Comparison of ENCODE assay signal across 25 cellular contexts in genomic region chr15:22880981-22881738, GRCh38.
"Had no signal": no experiment of that assay in that cellular context is flagged by ENCODE, and none has a peak within 500 bp of the region (broad histone marks: within the 10 kb centered on the region; RNA-seq: fewer than 3 reads in every experiment).

No MANE protein-coding gene starts in this region.

- H3K27me3 Mint-ChIP-seq: T-helper 17 cell had no signal

- H3K27ac ChIP-seq: KMS-11 had no signal

- H3K9me3 Mint-ChIP-seq: activated naive CD4-positive, alpha-beta T cell treated with anti-CD3 and anti-CD28 coated beads, Interleukin-2, amount 50 U/mL, for 72 hours; activated naive CD8-positive, alpha-beta T cell treated with anti-CD3 and anti-CD28 coated beads, Interleukin-2, amount 50 U/mL, for 24 hours had no signal

- DNase-seq: activated CD4-positive, alpha-beta T cell treated with anti-CD3 and anti-CD28 coated beads for 48 hours; activated CD4-positive, alpha-beta T cell treated with anti-CD3 and anti-CD28 coated beads, Interleukin-2, amount 50 U/mL, for 4 hours; activated CD4-positive, CD25-positive, alpha-beta regulatory T cell treated with anti-CD3 and anti-CD28 coated beads, Interleukin-2, amount 50 U/mL, for 72 hours; activated CD8-positive, alpha-beta memory T cell treated with anti-CD3 and anti-CD28 coated beads, Interleukin-2, amount 50 U/mL, for 48 hours; activated CD8-positive, alpha-beta T cell treated with anti-CD3 and anti-CD28 coated beads, Interleukin-2, amount 10 ng/mL, durations not matched to agents 7 days and 5 days; activated effector memory CD4-positive, alpha-beta T cell treated with anti-CD3 and anti-CD28 coated beads, Interleukin-2, amount 50 U/mL, for 16 hours; activated naive CD4-positive, alpha-beta T cell treated with Interleukin-2 at 50 U/mL for 16 hours; activated naive CD8-positive, alpha-beta T cell treated with anti-CD3 and anti-CD28 coated beads, Interleukin-2, amount 50 U/mL, for 24 hours; activated T-cell treated with anti-CD3 and anti-CD28 coated beads, Interleukin-2, amount 50 U/mL, for 1 hour; amygdala; caudate nucleus; NCI-H1092; NCI-H1417; NCI-H1694; NCI-H2029; NCI-H345; NCI-H510A; NCI-H526 treated with DMSO at 0.1 percent for 48 hours; NCI-H82; SIG-M5; T-helper 17 cell; T-helper 9 cell had no signal

- H3K9ac ChIP-seq: KMS-11 had no signal

- H3K4me1 Mint-ChIP-seq: activated naive CD8-positive, alpha-beta T cell treated with anti-CD3 and anti-CD28 coated beads, Interleukin-2, amount 50 U/mL, for 24 hours had no signal

- ATAC-seq: activated CD8-positive, alpha-beta T cell treated with anti-CD3 and anti-CD28 coated beads, Interleukin-2, amount 10 ng/mL, durations not matched to agents 7 days and 5 days; activated naive CD4-positive, alpha-beta T cell treated with anti-CD3 and anti-CD28 coated beads, Interleukin-2, amount 50 U/mL, for 72 hours; activated naive CD8-positive, alpha-beta T cell treated with anti-CD3 and anti-CD28 coated beads, Interleukin-2, amount 50 U/mL, for 24 hours; T-helper 17 cell; WTC11 had no signal

- H3K27ac Mint-ChIP-seq: activated CD8-positive, alpha-beta T cell treated with anti-CD3 and anti-CD28 coated beads, Interleukin-2, amount 10 ng/mL, durations not matched to agents 7 days and 5 days; activated naive CD8-positive, alpha-beta T cell treated with anti-CD3 and anti-CD28 coated beads, Interleukin-2, amount 50 U/mL, for 24 hours; T-helper 17 cell; WTC11 had no signal

- H3K4me3 Mint-ChIP-seq: activated CD8-positive, alpha-beta T cell treated with anti-CD3 and anti-CD28 coated beads, Interleukin-2, amount 10 ng/mL, durations not matched to agents 7 days and 5 days; activated naive CD8-positive, alpha-beta T cell treated with anti-CD3 and anti-CD28 coated beads, Interleukin-2, amount 50 U/mL, for 24 hours; T-helper 17 cell; WTC11 had no signal

- H3K4me2 ChIP-seq: KMS-11 had no signal
